8 cellular contexts compared by ENCODE assay signal in the genomic region with DNA sequence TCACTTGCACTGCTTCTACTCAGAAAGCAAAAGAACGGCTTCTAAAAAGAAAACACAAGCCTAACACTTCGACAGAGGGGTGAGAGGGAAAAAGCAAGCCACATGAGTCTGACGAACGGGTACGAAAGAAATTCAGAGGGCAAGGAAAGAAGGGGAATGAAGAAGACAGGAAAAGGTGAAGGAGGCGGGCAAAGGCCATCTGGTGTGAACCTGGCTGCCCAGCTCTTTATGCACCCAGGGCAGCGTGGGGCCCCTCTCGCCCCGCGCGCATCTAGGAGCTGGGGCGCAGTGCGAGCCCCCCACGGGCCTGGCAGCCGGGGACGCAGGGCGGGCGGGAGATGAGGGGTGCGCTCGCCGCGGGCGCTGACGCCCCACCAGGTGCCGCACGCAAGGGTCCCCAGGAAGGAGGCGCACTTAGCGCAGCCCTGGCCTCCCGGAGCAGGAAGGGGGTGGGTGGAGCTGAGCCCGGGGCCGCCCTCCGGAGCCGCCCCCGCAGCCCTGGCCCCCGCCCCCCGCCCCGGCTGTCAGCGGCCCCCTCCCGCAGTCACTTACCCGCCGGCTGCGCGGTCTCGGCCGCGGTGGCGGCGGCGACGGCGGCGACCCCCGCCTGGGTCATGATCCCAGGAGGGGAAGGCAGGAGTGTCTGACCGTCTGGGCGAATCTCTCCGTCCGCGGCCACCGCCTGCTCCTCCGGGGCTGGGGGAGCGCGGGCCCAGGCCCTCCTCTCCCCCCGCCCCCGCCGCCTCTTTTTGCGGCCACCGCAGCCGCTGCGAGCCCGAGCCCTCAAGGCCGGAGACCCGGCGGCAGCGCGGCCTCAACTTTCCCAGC. TPM values are rescaled to one million over a fixed set of nuclear protein-coding genes. Genes with fewer than 3 reads are reported as not detected.
DNase-seq lines count a peak whose midpoint lies in the region; ATAC-seq and TF ChIP-seq lines count a peak whose summit lies in the region.

A gene with protein sequence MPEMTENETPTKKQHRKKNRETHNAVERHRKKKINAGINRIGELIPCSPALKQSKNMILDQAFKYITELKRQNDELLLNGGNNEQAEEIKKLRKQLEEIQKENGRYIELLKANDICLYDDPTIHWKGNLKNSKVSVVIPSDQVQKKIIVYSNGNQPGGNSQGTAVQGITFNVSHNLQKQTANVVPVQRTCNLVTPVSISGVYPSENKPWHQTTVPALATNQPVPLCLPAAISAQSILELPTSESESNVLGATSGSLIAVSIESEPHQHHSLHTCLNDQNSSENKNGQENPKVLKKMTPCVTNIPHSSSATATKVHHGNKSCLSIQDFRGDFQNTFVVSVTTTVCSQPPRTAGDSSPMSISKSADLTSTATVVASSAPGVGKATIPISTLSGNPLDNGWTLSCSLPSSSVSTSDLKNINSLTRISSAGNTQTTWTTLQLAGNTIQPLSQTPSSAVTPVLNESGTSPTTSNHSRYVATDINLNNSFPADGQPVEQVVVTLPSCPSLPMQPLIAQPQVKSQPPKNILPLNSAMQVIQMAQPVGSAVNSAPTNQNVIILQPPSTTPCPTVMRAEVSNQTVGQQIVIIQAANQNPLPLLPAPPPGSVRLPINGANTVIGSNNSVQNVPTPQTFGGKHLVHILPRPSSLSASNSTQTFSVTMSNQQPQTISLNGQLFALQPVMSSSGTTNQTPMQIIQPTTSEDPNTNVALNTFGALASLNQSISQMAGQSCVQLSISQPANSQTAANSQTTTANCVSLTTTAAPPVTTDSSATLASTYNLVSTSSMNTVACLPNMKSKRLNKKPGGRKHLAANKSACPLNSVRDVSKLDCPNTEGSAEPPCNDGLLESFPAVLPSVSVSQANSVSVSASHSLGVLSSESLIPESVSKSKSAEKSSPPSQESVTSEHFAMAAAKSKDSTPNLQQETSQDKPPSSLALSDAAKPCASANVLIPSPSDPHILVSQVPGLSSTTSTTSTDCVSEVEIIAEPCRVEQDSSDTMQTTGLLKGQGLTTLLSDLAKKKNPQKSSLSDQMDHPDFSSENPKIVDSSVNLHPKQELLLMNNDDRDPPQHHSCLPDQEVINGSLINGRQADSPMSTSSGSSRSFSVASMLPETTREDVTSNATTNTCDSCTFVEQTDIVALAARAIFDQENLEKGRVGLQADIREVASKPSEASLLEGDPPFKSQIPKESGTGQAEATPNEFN (N-terminal part only) (minus strand): TSS at position 825 of the 828 bp plus-strand sequence. CDS start 21,764 bp downstream, outside the sequence.

- intact Hi-C loops in left ventricle myocardium superior (cut with micrococcal nuclease) (no loop called here), uterus (cut with DNase I; ENCODE audit: low total_unique reads) (no loop called here)

- H3K4me3 Mint-ChIP-seq in GM23338 = peak within 1 kb of the TSS; percentile 97
- H3K4me3 Mint-ChIP-seq in activated naive CD8-positive, alpha-beta T cell treated with anti-CD3 and anti-CD28 coated beads, Interleukin-2, amount 50 U/mL, for 24 hours = peak within 1 kb of the TSS; percentile 93

- no peaks in the 10 kb centered on the region for H3K27me3 ChIP-seq in GM23338 (ENCODE audit: insufficient read depth)
- no peaks in the 10 kb centered on the region for H3K27me3 ChIP-seq in uterus

- peak; percentile 10 to 59 for TF ChIP-seq POLR2A in uterus (IDR thresholded peaks at IDR 0.05)

- H3K9me3 ChIP-seq in uterus = no peaks in the 10 kb centered on the region

- peak within 1 kb of the TSS; percentile 95 for H3K27ac ChIP-seq in GM23338 (ENCODE audit: low read depth)
- peak within 1 kb of the TSS; percentile 100 for H3K27ac ChIP-seq in uterus

- H3K36me3 Mint-ChIP-seq in GM23338 (ENCODE audit: low read depth) = peaks cover 3% of the 10 kb centered on the region; the same call in 1 of the 3 replicates
- H3K36me3 Mint-ChIP-seq in activated naive CD8-positive, alpha-beta T cell treated with anti-CD3 and anti-CD28 coated beads, Interleukin-2, amount 50 U/mL, for 24 hours (ENCODE audit: low read depth) = peaks cover 4% of the 10 kb centered on the region

- peaks cover 2% of the 10 kb centered on the region for H3K27me3 Mint-ChIP-seq in GM23338 (ENCODE audit: insufficient read depth, low read depth, poor library complexity)
- no peaks in the 10 kb centered on the region for H3K27me3 Mint-ChIP-seq in activated naive CD8-positive, alpha-beta T cell treated with anti-CD3 and anti-CD28 coated beads, Interleukin-2, amount 50 U/mL, for 24 hours

- H3K4me1 ChIP-seq in GM23338 (ENCODE audit: insufficient read depth) = peaks cover 18% of the 10 kb centered on the region
- H3K4me1 ChIP-seq in uterus = peaks cover 0 to 5% of the 10 kb centered on the region in 2 donors

- peak within 1 kb of the TSS; percentile 97 for H3K4me2 ChIP-seq in GM23338

- peaks cover 44% of the 10 kb centered on the region for H3K79me2 ChIP-seq in GM23338 (replicated peaks; ENCODE audit: insufficient read depth)

- H3K4me3 ChIP-seq in GM08714 (ENCODE audit: low read length) (peak within 1 kb of the TSS; percentile 98), GM23338 (peak within 1 kb of the TSS; percentile 90), uterus (peak within 1 kb of the TSS; percentile 86 to 98)

- DNase-seq in GM23338 (ENCODE audit: low spot score) (peak; percentile 81), LHCN-M2 (ENCODE audit: low read depth) (peak; percentile 53), T follicular helper cell (ENCODE audit: low read depth) (peak; percentile 77), left ventricle myocardium superior (peak; percentile 88), putamen (ENCODE audit: low spot score) (peak; percentile 67), uterus (peak; percentile 67 to 76)
- peak; percentile 81 for DNase-seq in activated naive CD8-positive, alpha-beta T cell treated with anti-CD3 and anti-CD28 coated beads, Interleukin-2, amount 50 U/mL, for 24 hours

- peak within 1 kb of the TSS; percentile 88 for H3K27ac Mint-ChIP-seq in GM23338
- H3K27ac Mint-ChIP-seq in activated naive CD8-positive, alpha-beta T cell treated with anti-CD3 and anti-CD28 coated beads, Interleukin-2, amount 50 U/mL, for 24 hours = peak within 1 kb of the TSS; percentile 94

- H2AFZ ChIP-seq in GM23338 = peak within 1 kb of the TSS; percentile 75; the same call in 1 of the 2 replicates

- no peaks in the 10 kb centered on the region; the same call in 1 of the 2 replicates for H3F3A ChIP-seq in GM23338 (replicated peaks; ENCODE audit: low read depth)

- H3K9me2 ChIP-seq in GM23338 (ENCODE audit: insufficient read depth) = no peaks in the 10 kb centered on the region

- TF ChIP-seq CTCF in GM23338 (conservative IDR thresholded peaks at IDR 0.05; ENCODE audit: low read depth in 2 of 2) (peak in 1 of 2 experiments; percentile 21; a peak in 1 of 4 replicates), uterus (IDR thresholded peaks at IDR 0.05) (peak in 3 of 4 experiments; percentile 11 to 17 (median 15))

- H3K4me1 Mint-ChIP-seq in GM23338 = peaks cover 13% of the 10 kb centered on the region
- H3K4me1 Mint-ChIP-seq in activated naive CD8-positive, alpha-beta T cell treated with anti-CD3 and anti-CD28 coated beads, Interleukin-2, amount 50 U/mL, for 24 hours = peaks cover 34% of the 10 kb centered on the region

- H3K36me3 ChIP-seq in GM23338 (ENCODE audit: insufficient read depth) (no peaks in the 10 kb centered on the region), uterus (no peaks in the 10 kb centered on the region)

- ATAC-seq in GM23338 (peak; percentile 72), left ventricle myocardium superior (peak; percentile 87)
- ATAC-seq in activated naive CD8-positive, alpha-beta T cell treated with anti-CD3 and anti-CD28 coated beads, Interleukin-2, amount 50 U/mL, for 24 hours = peak; percentile 77

- H3K9me3 Mint-ChIP-seq in GM23338 = no peaks in the 10 kb centered on the region
- H3K9me3 Mint-ChIP-seq in activated naive CD8-positive, alpha-beta T cell treated with anti-CD3 and anti-CD28 coated beads, Interleukin-2, amount 50 U/mL, for 24 hours = no peaks in the 10 kb centered on the region

- no peaks in the 10 kb centered on the region for H4K20me1 ChIP-seq in GM23338 (replicated peaks; ENCODE audit: insufficient read depth)

TF ChIP-seq in GM23338, 12 proteins besides CTCF, POLR2A, EP300 and RAD21:
- TF ChIP-seq POLR2AphosphoS5 (IDR thresholded peaks at IDR 0.05; ENCODE audit: low read depth) (peak; percentile 83), STAT1 (IDR thresholded peaks at IDR 0.05; ENCODE audit: unreplicated experiment) (no peak)

RNA-seq across cellular contexts. Expression of the gene that starts here (rescaled TPM):
- total RNA-seq in GM23338 (2014; rRNA removed; shearing (Covaris generic)) = 22.0 and 23.5 TPM in 2 replicates
- 10.1 and 11.7 TPM in 2 replicates for polyA plus RNA-seq in GM23338 (2016; fragmentation: Nextera tagmentation; extraction: Ambion mirVana)
- total RNA-seq in LHCN-M2 (2014; rRNA removed) (8.3 and 11.9 TPM in 2 replicates), left ventricle myocardium superior (15.6 TPM), uterus (10 to 100 TPM; 14.2 to 27.1 (median 21.4) TPM)
- 2.4 TPM for polyA plus RNA-seq in LHCN-M2 (2012)

Comparison
In these comparisons a context has a peak if more than half of its experiments do, and no peak if none do; other contexts are left out.
1. Peak in every context shown above with its lines: DNase-seq, ATAC-seq, H3K4me3 ChIP-seq and H3K27ac ChIP-seq.